In genomic region chr1:228090613-228091081, GRCh38 we compare ENCODE assay signal across 12 cellular contexts.
A peak's percentile ranks its signal among the peaks of the same experiment; 100 is the strongest.
DNase-seq lines count a peak whose midpoint lies in the region; ATAC-seq lines count a peak whose summit lies in the region.
"Had no signal": no experiment of that assay in that cellular context is flagged by ENCODE, and none has a peak within 500 bp of the region (broad histone marks: within the 10 kb centered on the region; RNA-seq: fewer than 3 reads in every experiment).

No MANE protein-coding gene starts in this region.

- H3K9me3 Mint-ChIP-seq in stimulated activated naive B cell treated with anti-CD40 and anti-IgM and Interleukin-4, amounts not matched to agents 10 μg/mL and 1 μg/mL and 100 μg/mL, for 72 hours, result peaks cover 10 to 11% of the 10 kb centered on the region in 2 donors

- H3K4me1 Mint-ChIP-seq in stimulated activated naive B cell treated with anti-CD40 and anti-IgM and Interleukin-4, amounts not matched to agents 10 μg/mL and 1 μg/mL and 100 μg/mL, for 72 hours, result peaks cover 48 to 80% of the 10 kb centered on the region in 2 donors

- no peaks in the 10 kb centered on the region for H3K27me3 ChIP-seq in adipocyte (replicated peaks; ENCODE audit: control insufficient read depth, insufficient read depth, low read length)

- H3K36me3 Mint-ChIP-seq in stimulated activated naive B cell treated with anti-CD40 and anti-IgM and Interleukin-4, amounts not matched to agents 10 μg/mL and 1 μg/mL and 100 μg/mL, for 72 hours, result peaks cover 40 to 65% of the 10 kb centered on the region in 2 donors

- H3K9me3 ChIP-seq in adipocyte (ENCODE audit: control insufficient read depth, low read length), result no peaks in the 10 kb centered on the region
- H3K9me3 ChIP-seq: SK-N-SH had no signal

- DNase-seq in activated effector memory CD4-positive, alpha-beta T cell treated with anti-CD3 and anti-CD28 coated beads, Interleukin-2, amount 50 U/mL, for 16 hours, result peak; percentile 64
- DNase-seq in activated effector memory CD4-positive, alpha-beta T cell treated with Interleukin-2 at 50 U/mL for 16 hours, result no peak
- DNase-seq in adipocyte (ENCODE audit: low read depth) (peak; percentile 39), islet precursor cell (peak; percentile 52)
- DNase-seq in stimulated activated naive B cell treated with anti-CD40 and anti-IgM and Interleukin-4, amounts not matched to agents 10 μg/mL and 1 μg/mL and 100 μg/mL, for 72 hours, result no peak
- DNase-seq in stimulated activated CD4-positive, alpha-beta T cell treated with anti-CD3 and anti-CD28 coated beads, Interleukin-4, amount 100 ng/mL, for 24 hours, result no peak
- DNase-seq: activated naive CD8-positive, alpha-beta T cell treated with anti-CD3 and anti-CD28 coated beads, Interleukin-2, amount 10 ng/mL, durations not matched to agents 7 days and 5 days; SK-N-SH; stimulated activated CD4-positive, alpha-beta T cell treated with anti-CD3 and anti-CD28 coated beads, Interleukin-15, amount 100 ng/mL, for 24 hours had no signal

- H3K9ac ChIP-seq in adipocyte (ENCODE audit: low read length), result peak overlapping the region; percentile 15
- H3K9ac ChIP-seq: SK-N-SH had no signal

- peaks cover 64% of the 10 kb centered on the region for H3K4me1 ChIP-seq in adipocyte (ENCODE audit: control insufficient read depth, insufficient read depth, low read length)

- peak overlapping the region; percentile 42 for H3K27ac Mint-ChIP-seq in stimulated activated naive B cell treated with anti-CD40 and anti-IgM and Interleukin-4, amounts not matched to agents 10 μg/mL and 1 μg/mL and 100 μg/mL, for 72 hours

- peak overlapping the region in 1 of 2 donors; percentile 6 for H3K4me3 Mint-ChIP-seq in stimulated activated naive B cell treated with anti-CD40 and anti-IgM and Interleukin-4, amounts not matched to agents 10 μg/mL and 1 μg/mL and 100 μg/mL, for 72 hours
- H3K4me3 Mint-ChIP-seq: activated naive CD8-positive, alpha-beta T cell treated with anti-CD3 and anti-CD28 coated beads, Interleukin-2, amount 10 ng/mL, durations not matched to agents 7 days and 5 days had no signal

- ATAC-seq in stimulated activated naive B cell treated with anti-CD40 and anti-IgM and Interleukin-4, amounts not matched to agents 10 μg/mL and 1 μg/mL and 100 μg/mL, for 72 hours (replicated peaks), result peak in 1 of 2 donors; percentile 35
- ATAC-seq in GM18868 (IDR thresholded peaks at IDR 0.05; ENCODE audit: unreplicated experiment), result no peak
- no peak for ATAC-seq in GM19351 (IDR thresholded peaks at IDR 0.05; ENCODE audit: unreplicated experiment)
- ATAC-seq: HCT116 had no signal

- H3K4me3 ChIP-seq in adipocyte (ENCODE audit: low read length), result no peak overlapping the region

- H3K36me3 ChIP-seq in adipocyte (ENCODE audit: control insufficient read depth, insufficient read depth, low read length, severe bottlenecking), result peaks cover 14% of the 10 kb centered on the region

- H3K27me3 Mint-ChIP-seq in stimulated activated naive B cell treated with anti-CD40 and anti-IgM and Interleukin-4, amounts not matched to agents 10 μg/mL and 1 μg/mL and 100 μg/mL, for 72 hours, result no peaks in the 10 kb centered on the region
- H3K27me3 Mint-ChIP-seq: activated naive CD8-positive, alpha-beta T cell treated with anti-CD3 and anti-CD28 coated beads, Interleukin-2, amount 10 ng/mL, durations not matched to agents 7 days and 5 days had no signal

Comparison
In these comparisons a context has a peak if more than half of its experiments do, and no peak if none do; other contexts are left out.
1. DNase-seq: peak in activated effector memory CD4-positive, alpha-beta T cell treated with anti-CD3 and anti-CD28 coated beads, Interleukin-2, amount 50 U/mL, for 16 hours (single experiment), adipocyte (single experiment) and islet precursor cell (single experiment); none in activated effector memory CD4-positive, alpha-beta T cell treated with Interleukin-2 at 50 U/mL for 16 hours (single experiment), stimulated activated naive B cell treated with anti-CD40 and anti-IgM and Interleukin-4, amounts not matched to agents 10 μg/mL and 1 μg/mL and 100 μg/mL, for 72 hours (single experiment) and stimulated activated CD4-positive, alpha-beta T cell treated with anti-CD3 and anti-CD28 coated beads, Interleukin-4, amount 100 ng/mL, for 24 hours (single experiment).